37 cellular contexts compared by ENCODE assay signal in genomic region chr1:211546543-211546942, GRCh38. TPM values are rescaled to one million over a fixed set of nuclear protein-coding genes. Genes with fewer than 3 reads are reported as not detected.
"Had no signal": no experiment of that assay in that cellular context is flagged by ENCODE, and none has a peak within 500 bp of the region (broad histone marks: within the 10 kb centered on the region; RNA-seq: fewer than 3 reads in every experiment).

No MANE protein-coding gene starts in this region.

- H3K27me3 ChIP-seq: MG63 had no signal

- H3K4me3 ChIP-seq: MG63 had no signal

- H3K9me3 ChIP-seq: MG63 had no signal

- H3K4me2 ChIP-seq: KMS-11 had no signal

- H3K9ac ChIP-seq: KMS-11 had no signal

- H3K27ac ChIP-seq: KMS-11 had no signal

- H3K36me3 ChIP-seq: MG63 had no signal

- DNase-seq: Kasumi-1, KG1, MG63, MM.1S, MV-4-11, NCI-H1048, NCI-H1092, NCI-H1092 treated with DMSO at 0.1 percent for 48 hours, NCI-H1105, NCI-H1105 treated with DMSO at 0.1 percent for 48 hours, NCI-H1417, NCI-H1417 treated with DMSO at 0.1 percent for 48 hours, NCI-H1436, NCI-H1436 treated with DMSO at 0.1 percent for 48 hours, NCI-H146, NCI-H1694, NCI-H1694 treated with DMSO at 0.1 percent for 48 hours, NCI-H187, NCI-H187 treated with DMSO at 0.1 percent for 48 hours, NCI-H1930, NCI-H2029 treated with DMSO at 0.1 percent for 48 hours, NCI-H2081, NCI-H2081 treated with DMSO at 0.1 percent for 48 hours, NCI-H2107, NCI-H2171, NCI-H2171 treated with DMSO at 0.1 percent for 48 hours, NCI-H2227 treated with DMSO at 0.1 percent for 48 hours, NCI-H226, NCI-H345, NCI-H446, NCI-H446 treated with DMSO at 0.1 percent for 48 hours, NCI-H510A, NCI-H510A treated with DMSO at 0.1 percent for 48 hours had no signal

RNA-seq across cellular contexts. Expression of gene RD3, which starts 54.6 kb away (rescaled TPM):
- total RNA-seq: LHCN-M2, MCF 10A, NCI-H460 had no signal
